ENCODE assay signal across 12 cellular contexts in the genomic region with DNA sequence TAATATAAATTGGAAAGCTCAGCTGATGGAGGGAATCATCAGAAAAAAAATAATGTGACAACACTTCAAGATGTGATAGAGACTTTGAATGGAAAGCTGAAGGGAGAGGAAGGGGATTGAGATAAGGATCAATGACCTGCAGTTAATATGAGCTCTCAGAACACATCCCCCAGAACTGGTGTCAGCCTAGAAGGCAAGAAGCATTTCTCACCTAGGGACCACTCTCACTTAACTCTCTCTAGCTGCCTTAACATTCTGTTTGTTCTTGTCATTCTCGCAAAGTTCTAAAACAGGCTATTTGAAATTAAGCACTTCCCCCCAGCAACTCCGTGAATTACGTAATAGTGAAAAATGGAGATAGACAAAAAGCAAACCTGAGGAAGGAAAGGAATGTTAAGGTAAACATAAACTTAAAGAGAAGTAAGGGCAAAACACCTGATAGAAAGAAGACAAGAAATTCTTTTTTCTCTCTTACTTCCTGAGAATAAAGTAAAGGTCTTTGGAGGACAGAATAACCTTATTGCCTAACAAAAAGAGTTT. TPM values are rescaled to one million over a fixed set of nuclear protein-coding genes. Genes with fewer than 3 reads are reported as not detected.
A peak's percentile ranks its signal among the peaks of the same experiment; 100 is the strongest.
DNase-seq lines count a peak whose midpoint lies in the region; ATAC-seq and TF ChIP-seq lines count a peak whose summit lies in the region.
"Had no signal": no experiment of that assay in that cellular context is flagged by ENCODE, and none has a peak within 500 bp of the region (broad histone marks: within the 10 kb centered on the region; RNA-seq: fewer than 3 reads in every experiment).

No MANE protein-coding gene starts in this region.

- H3K36me3 ChIP-seq in BLaER1 (no peaks in the 10 kb centered on the region), muscle layer of colon (ENCODE audit: insufficient read depth, low read length) (no peaks in the 10 kb centered on the region)
- H3K36me3 ChIP-seq: ascending aorta had no signal

- no TSS peak for BruUV-seq in Calu3 (replicated peaks; lab: Mats Ljungman, UMichigan)

- no peaks in the 10 kb centered on the region for H4K20me1 ChIP-seq in BLaER1

- H3K9me3 ChIP-seq in BLaER1 (no peaks in the 10 kb centered on the region), muscle layer of colon (ENCODE audit: low read length) (no peaks in the 10 kb centered on the region)
- H3K9me3 ChIP-seq: ascending aorta had no signal

- DNase-seq in Calu3, result no peak
- DNase-seq in activated CD8-positive, alpha-beta T cell treated with anti-CD3 and anti-CD28 coated beads, Interleukin-2, amount 10 ng/mL, durations not matched to agents 7 days and 5 days, result no peak
- DNase-seq in NCI-H2171 (lab: John Stamatoyannopoulos, UW), result no peak
- DNase-seq: hippocampal formation, NCI-H446 had no signal

- H3K27me3 ChIP-seq in BLaER1, result peaks cover 13% of the 10 kb centered on the region; the same call in 1 of the 2 replicates
- no peaks in the 10 kb centered on the region for H3K27me3 ChIP-seq in muscle layer of colon (ENCODE audit: control insufficient read depth in 1 of 2, insufficient read depth in 2 of 2, low read length in 2 of 2)
- H3K27me3 ChIP-seq: ascending aorta had no signal

- H3K27ac ChIP-seq in BLaER1 (no peak overlapping the region), muscle layer of colon (ENCODE audit: low read depth, low read length) (no peak overlapping the region)

- no peak overlapping the region for H3K9ac ChIP-seq in BLaER1
- peak overlapping the region; percentile 23 for H3K9ac ChIP-seq in muscle layer of colon (ENCODE audit: low read length)

- CTCF ChIA-PET in Calu3 (lab: Charles Lee), result interaction anchor here (0.7 kb wide), 1 partner anchor 12 kb away, joined by 3 read pairs; no protein-coding TSS in a partner anchor
- CTCF ChIA-PET in activated CD8-positive, alpha-beta T cell treated with anti-CD3 and anti-CD28 coated beads, Interleukin-2, amount 10 ng/mL, durations not matched to agents 7 days and 5 days (lab: Charles Lee), result interaction anchor here (0.9 to 9.0 kb wide), 12 partner anchors 10 to 646 kb away, joined by 3 to 186 read pairs (median 15); no protein-coding TSS in a partner anchor

- H3K36me3 Mint-ChIP-seq in Calu3 (ENCODE audit: insufficient read depth, unreplicated experiment), result peaks cover 8% of the 10 kb centered on the region
- H3K36me3 Mint-ChIP-seq in activated CD8-positive, alpha-beta T cell treated with anti-CD3 and anti-CD28 coated beads, Interleukin-2, amount 10 ng/mL, durations not matched to agents 7 days and 5 days (ENCODE audit: low read depth), result no peaks in the 10 kb centered on the region

- peak overlapping the region; percentile 82 for H3K4me3 Mint-ChIP-seq in Calu3 (ENCODE audit: low read depth, unreplicated experiment)
- peak overlapping the region; percentile 36 for H3K4me3 Mint-ChIP-seq in activated CD8-positive, alpha-beta T cell treated with anti-CD3 and anti-CD28 coated beads, Interleukin-2, amount 10 ng/mL, durations not matched to agents 7 days and 5 days

- POLR2A ChIA-PET in activated CD8-positive, alpha-beta T cell treated with anti-CD3 and anti-CD28 coated beads, Interleukin-2, amount 10 ng/mL, durations not matched to agents 7 days and 5 days (lab: Charles Lee), result interaction anchor here (1.3 to 2.8 kb wide), 3 partner anchors 23 to 68 kb away, joined by 3 to 47 read pairs (median 6); no protein-coding TSS in a partner anchor

- no peaks in the 10 kb centered on the region for H3K9me3 Mint-ChIP-seq in Calu3 (ENCODE audit: low read depth, unreplicated experiment)
- no peaks in the 10 kb centered on the region for H3K9me3 Mint-ChIP-seq in activated CD8-positive, alpha-beta T cell treated with anti-CD3 and anti-CD28 coated beads, Interleukin-2, amount 10 ng/mL, durations not matched to agents 7 days and 5 days (ENCODE audit: insufficient read depth)

- TF ChIP-seq CTCF in Calu3 (IDR thresholded peaks at IDR 0.05; ENCODE audit: unreplicated experiment), result no peak

- H3K4me1 ChIP-seq in BLaER1, result peaks cover 41% of the 10 kb centered on the region
- H3K4me1 ChIP-seq in muscle layer of colon (ENCODE audit: insufficient read depth, low read length), result peaks cover 18% of the 10 kb centered on the region

- H3K27me3 Mint-ChIP-seq in Calu3 (ENCODE audit: unreplicated experiment), result peaks cover 60% of the 10 kb centered on the region
- H3K27me3 Mint-ChIP-seq in activated CD8-positive, alpha-beta T cell treated with anti-CD3 and anti-CD28 coated beads, Interleukin-2, amount 10 ng/mL, durations not matched to agents 7 days and 5 days (ENCODE audit: low read depth), result peaks cover 16% of the 10 kb centered on the region

- intact Hi-C loops in Calu3 (cut with micrococcal nuclease; ENCODE audit: unreplicated experiment), result no loop called here

- peaks cover 11% of the 10 kb centered on the region for H3K4me1 Mint-ChIP-seq in Calu3 (ENCODE audit: low read depth, unreplicated experiment)
- H3K4me1 Mint-ChIP-seq in activated CD8-positive, alpha-beta T cell treated with anti-CD3 and anti-CD28 coated beads, Interleukin-2, amount 10 ng/mL, durations not matched to agents 7 days and 5 days (ENCODE audit: low read depth), result peaks cover 38% of the 10 kb centered on the region

- H3K4me2 ChIP-seq in BLaER1, result peak overlapping the region; percentile 80

- no peak for ATAC-seq in activated CD8-positive, alpha-beta T cell treated with anti-CD3 and anti-CD28 coated beads, Interleukin-2, amount 10 ng/mL, durations not matched to agents 7 days and 5 days
- no peak for ATAC-seq in HG03354 (IDR thresholded peaks at IDR 0.05; ENCODE audit: poor library complexity, severe bottlenecking, unreplicated experiment)
- ATAC-seq in HG03280 (IDR thresholded peaks at IDR 0.05; ENCODE audit: unreplicated experiment), result no peak
- no peak for ATAC-seq in HG02973 (IDR thresholded peaks at IDR 0.05; ENCODE audit: unreplicated experiment)
- ATAC-seq: GM12878 had no signal

- H3K27ac Mint-ChIP-seq in Calu3 (ENCODE audit: unreplicated experiment), result no peak overlapping the region
- H3K27ac Mint-ChIP-seq in activated CD8-positive, alpha-beta T cell treated with anti-CD3 and anti-CD28 coated beads, Interleukin-2, amount 10 ng/mL, durations not matched to agents 7 days and 5 days, result no peak overlapping the region

- no peak overlapping the region for H3K4me3 ChIP-seq in BLaER1
- H3K4me3 ChIP-seq in muscle layer of colon (ENCODE audit: low read depth in 1 of 2, low read length in 2 of 2), result no peak overlapping the region

RNA-seq across cellular contexts. Expression of a gene that starts 1.2 kb away (rescaled TPM):
- 4.6 and 6.6 TPM in 2 replicates for total RNA-seq in Calu3 (2022)
- 10 to 100 TPM; 13.0 to 13.5 TPM for total RNA-seq in activated CD8-positive, alpha-beta T cell treated with anti-CD3 and anti-CD28 coated beads, Interleukin-2, amount 10 ng/mL, durations not matched to agents 7 days and 5 days
